8 cellular contexts compared by ENCODE assay signal in genomic region chr11:58579192-58580129, GRCh38. TPM values are rescaled to one million over a fixed set of nuclear protein-coding genes. Genes with fewer than 3 reads are reported as not detected.
DNase-seq lines count a peak whose midpoint lies in the region; TF ChIP-seq lines count a peak whose summit lies in the region.

No MANE protein-coding gene starts in this region.

- peak overlapping the region; percentile 97 for H4K91ac ChIP-seq in mesenchymal stem cell (ENCODE audit: low read length)

- TF ChIP-seq CTCF in GM20000 (IDR thresholded peaks at IDR 0.05; ENCODE audit: extremely low read depth, missing control alignments): peak; percentile 85

- H2BK15ac ChIP-seq in mesenchymal stem cell (ENCODE audit: low read depth, poor library complexity, severe bottlenecking): peak overlapping the region; percentile 99

- WGBS in mesenchymal stem cell: 1% methylated on average over 64 of the region's 78 CpGs

- peak overlapping the region; percentile 85 to 88 for H3K18ac ChIP-seq in mesenchymal stem cell (ENCODE audit: low read depth in 1 of 2, low read length in 2 of 2)

- peak overlapping the region; percentile 97 to 99 for H3K14ac ChIP-seq in mesenchymal stem cell (ENCODE audit: low read length in 2 of 2)

- H3K23ac ChIP-seq in mesenchymal stem cell (ENCODE audit: low read length in 2 of 2): peak overlapping the region in 1 of 2 experiments; percentile 100

- peaks cover 3% of the 10 kb centered on the region for H3K36me3 ChIP-seq in effector memory CD4-positive, alpha-beta T cell (ENCODE audit: control insufficient read depth, insufficient read depth, low read length)
- peaks cover 0 to 6% of the 10 kb centered on the region in 2 experiments for H3K36me3 ChIP-seq in mesenchymal stem cell (ENCODE audit: control insufficient read depth in 1 of 2, insufficient read depth in 2 of 2, low read depth in 1 of 2, low read length in 2 of 2)

- H3K4me3 ChIP-seq in effector memory CD4-positive, alpha-beta T cell (ENCODE audit: insufficient read depth, low read depth, low read length, poor library complexity, severe bottlenecking): peak overlapping the region; percentile 92
- H3K4me3 ChIP-seq in mesenchymal stem cell (ENCODE audit: insufficient read depth in 1 of 2, low read depth in 1 of 2, low read length in 2 of 2): peak overlapping the region; percentile 90 to 98

- H2BK120ac ChIP-seq in mesenchymal stem cell (ENCODE audit: low read depth, low read length): peak overlapping the region; percentile 99

- no peaks in the 10 kb centered on the region for H3K9me3 ChIP-seq in effector memory CD4-positive, alpha-beta T cell (ENCODE audit: control insufficient read depth, low read length)
- no peaks in the 10 kb centered on the region for H3K9me3 ChIP-seq in mesenchymal stem cell (ENCODE audit: control insufficient read depth, low read length)

- peaks cover 29% of the 10 kb centered on the region for H3K4me1 ChIP-seq in effector memory CD4-positive, alpha-beta T cell (ENCODE audit: control insufficient read depth, insufficient read depth, low read length, poor library complexity, severe bottlenecking)
- H3K4me1 ChIP-seq in mesenchymal stem cell (ENCODE audit: control insufficient read depth, insufficient read depth, low read depth, low read length): peaks cover 8% of the 10 kb centered on the region

- peak overlapping the region; percentile 29 for H3K4me2 ChIP-seq in mesenchymal stem cell (ENCODE audit: low read length, poor library complexity, severe bottlenecking)

- H3K79me1 ChIP-seq in mesenchymal stem cell (replicated peaks; ENCODE audit: low read length, poor library complexity, severe bottlenecking): peaks cover 2% of the 10 kb centered on the region

- DNase-seq in COLO668 (lab: John Stamatoyannopoulos, UW; ENCODE audit: unreplicated experiment) (peak; percentile 91), GM20000 (ENCODE audit: low spot score) (peak; percentile 77), HT-29 (ENCODE audit: low spot score) (peak; percentile 93), NK-92 (lab: John Stamatoyannopoulos, UW; ENCODE audit: unreplicated experiment) (peak; percentile 63), mesenchymal stem cell (peak; percentile 95)
- peak; percentile 86 to 91 for DNase-seq in activated CD8-positive, alpha-beta memory T cell treated with anti-CD3 and anti-CD28 coated beads for 4 hours (ENCODE audit: low read depth in 2 of 2)
- DNase-seq in effector memory CD4-positive, alpha-beta T cell: peak; percentile 87 to 89 (median 88)
- peak; percentile 81 for DNase-seq in stimulated activated CD8-positive, alpha-beta memory T cell treated with anti-CD3 and anti-CD28 coated beads, Interleukin-12 subunit alpha, Interleukin-12 subunit beta, amount 100 ng/mL, for 24 hours (ENCODE audit: extremely low read depth)

- H2AFZ ChIP-seq in mesenchymal stem cell (ENCODE audit: low read depth, low read length): peak overlapping the region; percentile 46

- H3K27me3 ChIP-seq in effector memory CD4-positive, alpha-beta T cell (replicated peaks; ENCODE audit: control insufficient read depth, insufficient read depth, low read length, poor library complexity, severe bottlenecking): no peaks in the 10 kb centered on the region
- no peaks in the 10 kb centered on the region for H3K27me3 ChIP-seq in mesenchymal stem cell (ENCODE audit: control insufficient read depth in 1 of 2, insufficient read depth in 1 of 2, low read length in 2 of 2)

- peak overlapping the region; percentile 97 for H3K9ac ChIP-seq in mesenchymal stem cell (ENCODE audit: low read length)

- H2BK12ac ChIP-seq in mesenchymal stem cell (ENCODE audit: low read length in 2 of 2): peak overlapping the region in 1 of 2 experiments; percentile 42

- H3K27ac ChIP-seq in effector memory CD4-positive, alpha-beta T cell (ENCODE audit: insufficient read depth, low read length, poor library complexity, severe bottlenecking): peak overlapping the region; percentile 99
- H3K27ac ChIP-seq in mesenchymal stem cell (ENCODE audit: low read length, poor library complexity, severe bottlenecking): peak overlapping the region; percentile 90

- peak overlapping the region; percentile 29 for H2AK5ac ChIP-seq in mesenchymal stem cell (ENCODE audit: low read length, severe bottlenecking)

- peak overlapping the region; percentile 78 for H4K8ac ChIP-seq in mesenchymal stem cell (ENCODE audit: low read length)

- peak overlapping the region; percentile 93 to 99 for H3K4ac ChIP-seq in mesenchymal stem cell (ENCODE audit: low read depth in 1 of 2, low read length in 2 of 2)

- H2BK5ac ChIP-seq in mesenchymal stem cell (ENCODE audit: low read depth, low read length, poor library complexity, severe bottlenecking): peak overlapping the region; percentile 100

RNA-seq across cellular contexts. Expression of gene ZFP91, which starts 0.6 kb away (rescaled TPM):
- 42.8 TPM in 2 replicates for total RNA-seq in HT-29 (2014; rRNA removed; shearing (Covaris generic))
- polyA plus RNA-seq in mesenchymal stem cell (2013, experiment 1 of 2): 56.1 TPM
- polyA plus RNA-seq in mesenchymal stem cell (2013, experiment 2 of 2): 55.8 TPM

RNA-seq across cellular contexts. Expression of gene LPXN, which starts 3.8 kb away (rescaled TPM):
- total RNA-seq in HT-29 (2014; rRNA removed; shearing (Covaris generic)): 1.1 and 1.7 TPM in 2 replicates
- polyA plus RNA-seq in mesenchymal stem cell (2013, experiment 1 of 2): 2.4 TPM
- 2.1 TPM for polyA plus RNA-seq in mesenchymal stem cell (2013, experiment 2 of 2)

RNA-seq across cellular contexts. Expression of gene CNTF, which starts 43.0 kb away (rescaled TPM):
- 1.3 and 1.6 TPM in 2 replicates for total RNA-seq in HT-29 (2014; rRNA removed; shearing (Covaris generic))
- 0.65 TPM for polyA plus RNA-seq in mesenchymal stem cell (2013, experiment 1 of 2)
- 0.51 TPM for polyA plus RNA-seq in mesenchymal stem cell (2013, experiment 2 of 2)

Comparison
In these comparisons a context has a peak if more than half of its experiments do, and no peak if none do; other contexts are left out.
1. Peak in every context shown above with its lines: DNase-seq, H3K4me3 ChIP-seq and H3K27ac ChIP-seq.